Comparison of ENCODE assay signal across 22 cellular contexts in genomic region chr13:78478183-78478582, GRCh38.
DNase-seq lines count a peak whose midpoint lies in the region; ATAC-seq and TF ChIP-seq lines count a peak whose summit lies in the region.
"Had no signal": no experiment of that assay in that cellular context is flagged by ENCODE, and none has a peak within 500 bp of the region (broad histone marks: within the 10 kb centered on the region; RNA-seq: fewer than 3 reads in every experiment).

No MANE protein-coding gene starts in this region.

- no peak overlapping the region for H3K4ac ChIP-seq in mesendoderm (ENCODE audit: low read depth, low read length)

- CTCF ChIA-PET in HEK293T (lab: Yijun Ruan, JAX) (no interaction called here), WTC11 (lab: Charles Lee) (interaction anchor here (1.1 kb wide), 1 partner anchor 109 kb away, joined by 4 read pairs; no protein-coding TSS in a partner anchor)

- H3K23ac ChIP-seq in mesendoderm (ENCODE audit: low read length) = no peak overlapping the region

- H3K27me3 Mint-ChIP-seq in WTC11 (ENCODE audit: low read depth) = no peaks in the 10 kb centered on the region
- H3K27me3 Mint-ChIP-seq: CD4-positive, CD25-positive, alpha-beta regulatory T cell had no signal

- H3K27ac ChIP-seq in mesendoderm (ENCODE audit: low read depth, low read length) = no peak overlapping the region

- no peak overlapping the region for H2BK120ac ChIP-seq in mesendoderm (ENCODE audit: low read depth, low read length)

- no peak overlapping the region for H3K4me3 ChIP-seq in mesendoderm (ENCODE audit: low read length)
- H3K4me3 ChIP-seq: GM12878, HAP-1, K562 had no signal

- H2AK5ac ChIP-seq in mesendoderm (ENCODE audit: low read length) = no peak overlapping the region

- no peak overlapping the region for H3K18ac ChIP-seq in mesendoderm (ENCODE audit: low read length)

- no peak overlapping the region for H2BK5ac ChIP-seq in mesendoderm (ENCODE audit: low read length)

- H3K9me3 Mint-ChIP-seq in WTC11 = no peaks in the 10 kb centered on the region
- H3K9me3 Mint-ChIP-seq: CD4-positive, CD25-positive, alpha-beta regulatory T cell; CD8-positive, alpha-beta memory T cell had no signal

- no CpG with 5 or more reads among the region's 1 CpG for WGBS in mesendoderm (ENCODE audit: extremely low coverage, insufficient coverage, low lambda C conversion rate)

- no peaks in the 10 kb centered on the region for H3K4me1 ChIP-seq in mesendoderm (ENCODE audit: control insufficient read depth, low read depth, low read length)
- H3K4me1 ChIP-seq: BE2C, HAP-1 had no signal

- H4K8ac ChIP-seq in mesendoderm (ENCODE audit: low read depth, low read length) = no peak overlapping the region

- H3K27me3 ChIP-seq in mesendoderm (ENCODE audit: insufficient read depth, low read length, poor library complexity) = no peaks in the 10 kb centered on the region
- H3K27me3 ChIP-seq: BE2C had no signal

- no peak overlapping the region for H3K4me3 Mint-ChIP-seq in WTC11
- H3K4me3 Mint-ChIP-seq: CD4-positive, CD25-positive, alpha-beta regulatory T cell; CD8-positive, alpha-beta memory T cell had no signal

- no peak overlapping the region for H2BK15ac ChIP-seq in mesendoderm (replicated peaks; ENCODE audit: low read depth)

- H4K5ac ChIP-seq in mesendoderm (ENCODE audit: low read length) = no peak overlapping the region

- H3K79me1 ChIP-seq in mesendoderm (ENCODE audit: low read length) = no peaks in the 10 kb centered on the region

- H3K9ac ChIP-seq in mesendoderm (ENCODE audit: low read length) = no peak overlapping the region

- H3K27ac Mint-ChIP-seq in WTC11 = no peak overlapping the region
- H3K27ac Mint-ChIP-seq: CD4-positive, CD25-positive, alpha-beta regulatory T cell; CD8-positive, alpha-beta memory T cell had no signal

- H3K4me1 Mint-ChIP-seq in WTC11 = peaks cover 11% of the 10 kb centered on the region
- H3K4me1 Mint-ChIP-seq: CD4-positive, CD25-positive, alpha-beta regulatory T cell; CD8-positive, alpha-beta memory T cell had no signal

- no peak overlapping the region for H3K4me2 ChIP-seq in mesendoderm (ENCODE audit: low read length)

- DNase-seq in NCI-H82 (lab: John Stamatoyannopoulos, UW) = peak; percentile 34
- DNase-seq in NCI-H82 treated with DMSO at 0.1 percent for 48 hours (lab: John Stamatoyannopoulos, UW; ENCODE audit: unreplicated experiment) = no peak
- DNase-seq in HEK293T (ENCODE audit: extremely low spot score) = no peak
- no peak for DNase-seq in WTC11 (ENCODE audit: low spot score)
- DNase-seq in mesendoderm = peak; percentile 87
- no peak for DNase-seq in cerebellar nuclear complex (lab: John Stamatoyannopoulos, UW)
- no peak for DNase-seq in midbrain (lab: John Stamatoyannopoulos, UW)
- DNase-seq: 8988T; ACHN; BE2C; C1 segment of cervical spinal cord; CD4-positive, CD25-positive, alpha-beta regulatory T cell; CD8-positive, alpha-beta memory T cell; COR-L47; DMS 273 treated with DMSO at 0.1 percent for 48 hours; DMS53; DND-41; EL had no signal

- no peaks in the 10 kb centered on the region for H3K79me2 ChIP-seq in mesendoderm (ENCODE audit: control insufficient read depth, insufficient read depth, low read length)

- TF ChIP-seq CTCF in WTC11 (IDR thresholded peaks at IDR 0.05) = no peak

- ATAC-seq in WTC11 (peak; percentile 34; the same call in 1 of the 2 replicates), GM18868 (IDR thresholded peaks at IDR 0.05; ENCODE audit: unreplicated experiment) (no peak)
- ATAC-seq: K562 had no signal

- no peaks in the 10 kb centered on the region for H3K36me3 ChIP-seq in mesendoderm (ENCODE audit: control insufficient read depth, insufficient read depth, low read length)
- H3K36me3 ChIP-seq: BE2C, HAP-1 had no signal

- POLR2A ChIA-PET in HEK293T (lab: Yijun Ruan, JAX) = no interaction called here
- POLR2A ChIA-PET in WTC11 (lab: Charles Lee) = no interaction called here

- no peak overlapping the region for H3K56ac ChIP-seq in mesendoderm (ENCODE audit: low read length)

- no peaks in the 10 kb centered on the region for H3K36me3 Mint-ChIP-seq in WTC11
- H3K36me3 Mint-ChIP-seq: CD4-positive, CD25-positive, alpha-beta regulatory T cell; CD8-positive, alpha-beta memory T cell had no signal

TF ChIP-seq in HEK293T, 16 proteins besides CTCF, POLR2A, EP300 and RAD21:
- TF ChIP-seq FOXA1 (IDR thresholded peaks at IDR 0.05) (no peak), HDGF (IDR thresholded peaks at IDR 0.05; ENCODE audit: borderline replicate concordance) (no peak), SUZ12 (IDR thresholded peaks at IDR 0.05) (no peak), PKNOX1 (IDR thresholded peaks at IDR 0.05) (peak; percentile 20; the same call in 1 of the 2 replicates), L3MBTL2 (conservative IDR thresholded peaks at IDR 0.05) (no peak), ZNF384 (IDR thresholded peaks at IDR 0.05) (no peak), TARDBP (IDR thresholded peaks at IDR 0.05) (no peak)

TF ChIP-seq in WTC11, 78 proteins besides CTCF, POLR2A, EP300 and RAD21:
- TF ChIP-seq GABPB1 (CRISPR knock-in tag; IDR thresholded peaks at IDR 0.05) (no peak), ZNF671 (CRISPR knock-in tag; IDR thresholded peaks at IDR 0.05) (no peak), USF2 (CRISPR knock-in tag; IDR thresholded peaks at IDR 0.05) (no peak), ZSCAN18 (CRISPR knock-in tag; IDR thresholded peaks at IDR 0.05) (no peak), NR3C1 (CRISPR knock-in tag; conservative IDR thresholded peaks at IDR 0.05; ENCODE audit: low read depth) (no peak)
TF ChIP-seq in WTC11: peak in this region for 0.

Comparison
In these comparisons a context has a peak if more than half of its experiments do, and no peak if none do; other contexts are left out.
1. DNase-seq: peak in NCI-H82 (single experiment) and mesendoderm (single experiment); none in NCI-H82 treated with DMSO at 0.1 percent for 48 hours (single experiment), HEK293T (single experiment), WTC11 (single experiment), cerebellar nuclear complex (0 of 2) and midbrain (single experiment).